Comparison of ENCODE assay signal across 8 cellular contexts in genomic region chr2:11477994-11478393, GRCh38. TPM values are rescaled to one million over a fixed set of nuclear protein-coding genes. Genes with fewer than 3 reads are reported as not detected.
DNase-seq lines count a peak whose midpoint lies in the region; ATAC-seq and TF ChIP-seq lines count a peak whose summit lies in the region.

No MANE protein-coding gene starts in this region.

- H3K27me3 ChIP-seq in SU-DHL-6 (ENCODE audit: low read length) = no peaks in the 10 kb centered on the region
- peaks cover 18% of the 10 kb centered on the region for H3K27me3 ChIP-seq in adipocyte (replicated peaks; ENCODE audit: control insufficient read depth, insufficient read depth, low read length)
- H3K27me3 ChIP-seq in heart left ventricle = peaks cover 0 to 32% (median 0%) of the 10 kb centered on the region in 9 donors

- no peak overlapping the region for H3K4me2 ChIP-seq in SU-DHL-6 (ENCODE audit: low read depth, low read length, poor library complexity, severe bottlenecking)

- H3K79me2 ChIP-seq in SU-DHL-6 (ENCODE audit: insufficient read depth, low read length) = no peaks in the 10 kb centered on the region

- H3K9ac ChIP-seq in SU-DHL-6 (ENCODE audit: low read length) (no peak overlapping the region), adipocyte (ENCODE audit: low read length) (no peak overlapping the region)

- peak; percentile 67 for DNase-seq in DMS79 treated with DMSO at 0.1 percent for 48 hours (lab: John Stamatoyannopoulos, UW)
- DNase-seq in MV-4-11 (lab: John Stamatoyannopoulos, UW) = peak; percentile 65
- peak; percentile 97 for DNase-seq in adipocyte (ENCODE audit: low read depth)
- peak; percentile 84 to 94 (median 86) for DNase-seq in heart left ventricle
- DNase-seq in renal cortical epithelial cell (ENCODE audit: low read depth) = peak; percentile 79

- H2AFZ ChIP-seq in SU-DHL-6 (ENCODE audit: low read depth, low read length, severe bottlenecking) = no peak overlapping the region

- WGBS in heart left ventricle, 4 donors = 36 to 41% (median 37%) methylated on average over 2 of the region's 2 CpGs

- H3K9me3 ChIP-seq in SU-DHL-6 (ENCODE audit: insufficient read depth, low read length) (no peaks in the 10 kb centered on the region), adipocyte (ENCODE audit: control insufficient read depth, low read length) (no peaks in the 10 kb centered on the region), heart left ventricle (no peaks in the 10 kb centered on the region)

- ATAC-seq in GM21786 (IDR thresholded peaks at IDR 0.05; ENCODE audit: unreplicated experiment) (peak; percentile 82), heart left ventricle (peak; percentile 25 to 77 (median 62)), GM18519 (IDR thresholded peaks at IDR 0.05; ENCODE audit: low FRiP score, unreplicated experiment) (no peak)

- H3F3A ChIP-seq in SU-DHL-6 (ENCODE audit: insufficient read depth) = no peaks in the 10 kb centered on the region

- TF ChIP-seq POLR2A in heart left ventricle (IDR thresholded peaks at IDR 0.05) = no peak

- H4K20me1 ChIP-seq in SU-DHL-6 (ENCODE audit: low read depth, low read length) = no peaks in the 10 kb centered on the region

- intact Hi-C loops in heart left ventricle (cut with DNase I) = loop anchor here (1.0 to 10.0 kb wide), 10 partner anchors 103 to 301 kb away; no protein-coding TSS in a partner anchor

- H3K36me3 ChIP-seq in SU-DHL-6 (ENCODE audit: low read length) (no peaks in the 10 kb centered on the region), adipocyte (ENCODE audit: control insufficient read depth, insufficient read depth, low read length, severe bottlenecking) (no peaks in the 10 kb centered on the region), heart left ventricle (no peaks in the 10 kb centered on the region)

- TF ChIP-seq CTCF in SU-DHL-6 (IDR thresholded peaks at IDR 0.05; ENCODE audit: insufficient read depth, low read length, poor library complexity, severe bottlenecking) (peak; percentile 98), heart left ventricle (IDR thresholded peaks at IDR 0.05) (peak; percentile 80 to 97 (median 92))

- no peaks in the 10 kb centered on the region for H3K9me2 ChIP-seq in SU-DHL-6 (replicated peaks; ENCODE audit: insufficient read depth, low read length)

- H3K4me3 ChIP-seq in SU-DHL-6 (ENCODE audit: insufficient read depth, low read length, poor library complexity, severe bottlenecking) (no peak overlapping the region), adipocyte (ENCODE audit: low read length) (no peak overlapping the region), heart left ventricle (no peak overlapping the region)

- H3K4me1 ChIP-seq in adipocyte (ENCODE audit: control insufficient read depth, insufficient read depth, low read length) (peaks cover under 1% of the 10 kb centered on the region), heart left ventricle (peaks cover 0 to 10% (median 0%) of the 10 kb centered on the region in 12 donors)

- no peak overlapping the region for H3K27ac ChIP-seq in SU-DHL-6 (ENCODE audit: low read depth, low read length)
- H3K27ac ChIP-seq in heart left ventricle = no peak overlapping the region

RNA-seq across cellular contexts. Expression of gene E2F6, which starts 12.0 kb away (rescaled TPM):
- total RNA-seq in heart left ventricle = 10 to 100 TPM; 12.6 to 20.4 (median 15.8) TPM
- polyA plus RNA-seq in heart left ventricle = 10 to 100 TPM in 1 of 2 donors, 1 to 10 TPM in 1; 8.7 to 14.6 TPM
- 11.8 and 12.5 TPM in 2 replicates for total RNA-seq in renal cortical epithelial cell

RNA-seq across cellular contexts. Expression of gene GREB1, which starts 55.9 kb away (rescaled TPM):
- 10 to 100 TPM in 1 of 9 donors, 1 to 10 TPM in 8; 3.1 to 11.5 (median 5.7) TPM for total RNA-seq in heart left ventricle
- 1 to 10 TPM; 1.4 to 4.0 TPM for polyA plus RNA-seq in heart left ventricle
- total RNA-seq in renal cortical epithelial cell = 0.25 TPM in 1 of 2 replicates, not detected in the other
